In genomic region chr7:106284516-106285050, GRCh38 we compare ENCODE assay signal across 8 cellular contexts. TPM values are rescaled to one million over a fixed set of nuclear protein-coding genes. Genes with fewer than 3 reads are reported as not detected.
DNase-seq lines count a peak whose midpoint lies in the region; ATAC-seq and TF ChIP-seq lines count a peak whose summit lies in the region.

Gene NAMPT, minus strand, starts transcription at chr7:106284983. Its CDS starts 99 bp downstream, at chr7:106284884.

- H3K36me3 Mint-ChIP-seq in T-helper 1 cell treated with Interleukin-12 subunit alpha and Interleukin-12 subunit beta and Interleukin-4 antibody, amounts not matched to agents 30 μg/mL and 1 μg/mL, for 36 hours (ENCODE audit: low read depth), result peaks cover 9% of the 10 kb centered on the region
- peaks cover 12% of the 10 kb centered on the region for H3K36me3 Mint-ChIP-seq in stimulated activated memory B cell treated with anti-CD40 and anti-IgM and Interleukin-4, amounts not matched to agents 10 μg/mL and 1 μg/mL and 100 μg/mL, for 72 hours

- H3K27me3 Mint-ChIP-seq in T-helper 1 cell treated with Interleukin-12 subunit alpha and Interleukin-12 subunit beta and Interleukin-4 antibody, amounts not matched to agents 30 μg/mL and 1 μg/mL, for 36 hours (ENCODE audit: low read depth), result no peaks in the 10 kb centered on the region
- H3K27me3 Mint-ChIP-seq in stimulated activated memory B cell treated with anti-CD40 and anti-IgM and Interleukin-4, amounts not matched to agents 10 μg/mL and 1 μg/mL and 100 μg/mL, for 72 hours, result no peaks in the 10 kb centered on the region

- peak within 1 kb of the TSS; percentile 94 for H3K4me3 Mint-ChIP-seq in T-helper 1 cell treated with Interleukin-12 subunit alpha and Interleukin-12 subunit beta and Interleukin-4 antibody, amounts not matched to agents 30 μg/mL and 1 μg/mL, for 36 hours
- H3K4me3 Mint-ChIP-seq in stimulated activated memory B cell treated with anti-CD40 and anti-IgM and Interleukin-4, amounts not matched to agents 10 μg/mL and 1 μg/mL and 100 μg/mL, for 72 hours, result peak within 1 kb of the TSS; percentile 96

- peaks cover 41% of the 10 kb centered on the region for H3K4me1 Mint-ChIP-seq in T-helper 1 cell treated with Interleukin-12 subunit alpha and Interleukin-12 subunit beta and Interleukin-4 antibody, amounts not matched to agents 30 μg/mL and 1 μg/mL, for 36 hours (ENCODE audit: low read depth)
- H3K4me1 Mint-ChIP-seq in stimulated activated memory B cell treated with anti-CD40 and anti-IgM and Interleukin-4, amounts not matched to agents 10 μg/mL and 1 μg/mL and 100 μg/mL, for 72 hours, result peaks cover 44% of the 10 kb centered on the region

- H3K9me3 Mint-ChIP-seq in T-helper 1 cell treated with Interleukin-12 subunit alpha and Interleukin-12 subunit beta and Interleukin-4 antibody, amounts not matched to agents 30 μg/mL and 1 μg/mL, for 36 hours, result no peaks in the 10 kb centered on the region
- H3K9me3 Mint-ChIP-seq in stimulated activated memory B cell treated with anti-CD40 and anti-IgM and Interleukin-4, amounts not matched to agents 10 μg/mL and 1 μg/mL and 100 μg/mL, for 72 hours, result no peaks in the 10 kb centered on the region

- H3K27ac ChIP-seq in coronary artery, result peak within 1 kb of the TSS; percentile 98 to 99
- peak within 1 kb of the TSS; percentile 96 for H3K27ac ChIP-seq in lower lobe of right lung

- DNase-seq in BE2C, result peak; percentile 56
- DNase-seq in coronary artery (ENCODE audit: low spot score), result no peak
- DNase-seq in lower lobe of right lung, result peak; percentile 72

- peak within 1 kb of the TSS; percentile 99 for H3K27ac Mint-ChIP-seq in T-helper 1 cell treated with Interleukin-12 subunit alpha and Interleukin-12 subunit beta and Interleukin-4 antibody, amounts not matched to agents 30 μg/mL and 1 μg/mL, for 36 hours
- peak within 1 kb of the TSS; percentile 99 for H3K27ac Mint-ChIP-seq in stimulated activated memory B cell treated with anti-CD40 and anti-IgM and Interleukin-4, amounts not matched to agents 10 μg/mL and 1 μg/mL and 100 μg/mL, for 72 hours

- H3K36me3 ChIP-seq in BE2C (no peaks in the 10 kb centered on the region), lower lobe of right lung (no peaks in the 10 kb centered on the region)

- no peaks in the 10 kb centered on the region for H3K27me3 ChIP-seq in BE2C
- no peaks in the 10 kb centered on the region for H3K27me3 ChIP-seq in lower lobe of right lung (ENCODE audit: low read depth)

- H3K4me1 ChIP-seq in BE2C, result no peaks in the 10 kb centered on the region; the same call in 1 of the 2 replicates
- H3K4me1 ChIP-seq in lower lobe of right lung, result peaks cover 45% of the 10 kb centered on the region

- no peaks in the 10 kb centered on the region for H3K9me3 ChIP-seq in BE2C
- H3K9me3 ChIP-seq in lower lobe of right lung, result no peaks in the 10 kb centered on the region

- peak; percentile 89 for TF ChIP-seq POLR2A in GM19099 (IDR thresholded peaks at IDR 0.05; ENCODE audit: extremely low read depth, insufficient read length, low read depth)

- ATAC-seq in HG03571 (IDR thresholded peaks at IDR 0.05; ENCODE audit: unreplicated experiment), result peak; percentile 17
- ATAC-seq in lower lobe of right lung, result peak; percentile 24 to 40
- ATAC-seq in stimulated activated memory B cell treated with anti-CD40 and anti-IgM and Interleukin-4, amounts not matched to agents 10 μg/mL and 1 μg/mL and 100 μg/mL, for 72 hours, result peak; percentile 69
- ATAC-seq in HG03565 (IDR thresholded peaks at IDR 0.05; ENCODE audit: unreplicated experiment), result no peak

- TF ChIP-seq CTCF in BE2C (IDR thresholded peaks at IDR 0.05; ENCODE audit: low read depth, low read length), result no peak
- no peak for TF ChIP-seq CTCF in coronary artery (IDR thresholded peaks at IDR 0.05)
- no peak for TF ChIP-seq CTCF in lower lobe of right lung (IDR thresholded peaks at IDR 0.05)

- intact Hi-C loops in lower lobe of right lung (cut with DNase I), result no loop called here

- H3K4me3 ChIP-seq in BE2C (ENCODE audit: low read depth, low read length), result peak within 1 kb of the TSS; percentile 91
- H3K4me3 ChIP-seq in coronary artery, result peak within 1 kb of the TSS; percentile 89
- peak within 1 kb of the TSS; percentile 75 for H3K4me3 ChIP-seq in lower lobe of right lung

RNA-seq across cellular contexts. Expression of gene NAMPT, which starts in this region (rescaled TPM):
- polyA plus RNA-seq in BE2C (2012; ENCODE audit: insufficient read depth, insufficient read length, low read depth), result 14.1 TPM
- 177 TPM for total RNA-seq in lower lobe of right lung
